In genomic region chr7:12570529-12571461, GRCh38 we compare ENCODE assay signal across 8 cellular contexts. TPM values are rescaled to one million over a fixed set of nuclear protein-coding genes. Genes with fewer than 3 reads are reported as not detected.
DNase-seq lines count a peak whose midpoint lies in the region; ATAC-seq and TF ChIP-seq lines count a peak whose summit lies in the region.

Gene SCIN, plus strand, starts transcription at chr7:12570720. Its CDS starts 67 bp downstream, at chr7:12570787.

- POLR2A ChIA-PET in activated CD4-positive, alpha-beta memory T cell treated with anti-CD3 and anti-CD28 coated beads, Interleukin-2, amount 10 ng/mL, durations not matched to agents 7 days and 5 days (lab: Charles Lee): interaction anchor here (1.0 kb wide), 1 partner anchor 9 kb away, joined by 3 read pairs; no protein-coding TSS in a partner anchor

- ATAC-seq in natural killer cell: peak in 1 of 3 donors; percentile 29
- no peak for ATAC-seq in GM21723 (IDR thresholded peaks at IDR 0.05; ENCODE audit: unreplicated experiment)

- H3K4me1 ChIP-seq in urinary bladder (ENCODE audit: insufficient read depth): no peaks in the 10 kb centered on the region

- peaks cover 42% of the 10 kb centered on the region for H3K27me3 Mint-ChIP-seq in activated CD4-positive, alpha-beta memory T cell treated with anti-CD3 and anti-CD28 coated beads, Interleukin-2, amount 10 ng/mL, durations not matched to agents 7 days and 5 days
- H3K27me3 Mint-ChIP-seq in natural killer cell (ENCODE audit: low read depth in 2 of 2): peaks cover 26 to 46% of the 10 kb centered on the region in 2 donors

- no peaks in the 10 kb centered on the region for H3K36me3 Mint-ChIP-seq in activated CD4-positive, alpha-beta memory T cell treated with anti-CD3 and anti-CD28 coated beads, Interleukin-2, amount 10 ng/mL, durations not matched to agents 7 days and 5 days (ENCODE audit: low read depth)
- H3K36me3 Mint-ChIP-seq in natural killer cell: no peaks in the 10 kb centered on the region

- CTCF ChIA-PET in activated CD4-positive, alpha-beta memory T cell treated with anti-CD3 and anti-CD28 coated beads, Interleukin-2, amount 10 ng/mL, durations not matched to agents 7 days and 5 days (lab: Charles Lee): interaction anchor here (0.9 kb wide), 1 partner anchor 105 kb away, joined by 3 read pairs; no protein-coding TSS in a partner anchor

- no peak within 1 kb of the TSS for H3K27ac ChIP-seq in urinary bladder (ENCODE audit: low read depth)

- peak within 1 kb of the TSS; percentile 71 for H3K4me3 Mint-ChIP-seq in activated CD4-positive, alpha-beta memory T cell treated with anti-CD3 and anti-CD28 coated beads, Interleukin-2, amount 10 ng/mL, durations not matched to agents 7 days and 5 days
- H3K4me3 Mint-ChIP-seq in natural killer cell: peak within 1 kb of the TSS; percentile 63

- intact Hi-C loops in natural killer cell (cut with micrococcal nuclease): no loop called here

- H3K36me3 ChIP-seq in urinary bladder (ENCODE audit: insufficient read depth): no peaks in the 10 kb centered on the region

- no peak within 1 kb of the TSS for H3K27ac Mint-ChIP-seq in activated CD4-positive, alpha-beta memory T cell treated with anti-CD3 and anti-CD28 coated beads, Interleukin-2, amount 10 ng/mL, durations not matched to agents 7 days and 5 days
- no peak within 1 kb of the TSS for H3K27ac Mint-ChIP-seq in natural killer cell

- H3K4me3 ChIP-seq in fibroblast of mammary gland (ENCODE audit: control insufficient read depth, low read depth, low read length) (peak within 1 kb of the TSS; percentile 37), urinary bladder (ENCODE audit: low read depth, low read length) (peak within 1 kb of the TSS; percentile 38)

- TF ChIP-seq CTCF in fibroblast of mammary gland (conservative IDR thresholded peaks at IDR 0.05; ENCODE audit: control insufficient read depth, insufficient read depth, low read depth, low read length) (no peak), natural killer cell (IDR thresholded peaks at IDR 0.05) (no peak)

- H3K9me3 Mint-ChIP-seq in activated CD4-positive, alpha-beta memory T cell treated with anti-CD3 and anti-CD28 coated beads, Interleukin-2, amount 10 ng/mL, durations not matched to agents 7 days and 5 days: no peaks in the 10 kb centered on the region
- no peaks in the 10 kb centered on the region for H3K9me3 Mint-ChIP-seq in natural killer cell

- peaks cover 31% of the 10 kb centered on the region for H3K4me1 Mint-ChIP-seq in activated CD4-positive, alpha-beta memory T cell treated with anti-CD3 and anti-CD28 coated beads, Interleukin-2, amount 10 ng/mL, durations not matched to agents 7 days and 5 days
- H3K4me1 Mint-ChIP-seq in natural killer cell: peaks cover 7 to 13% of the 10 kb centered on the region in 2 donors

- peak; percentile 11 for DNase-seq in stimulated activated CD4-positive, alpha-beta T cell treated with anti-CD3 and anti-CD28 coated beads, Interleukin-12 subunit alpha, Interleukin-12 subunit beta, amount 100 ng/mL, for 4 hours
- no peak for DNase-seq in stimulated activated CD4-positive, alpha-beta T cell treated with anti-CD3 and anti-CD28 coated beads, Interleukin-4, amount 100 ng/mL, for 24 hours
- peak; percentile 46 for DNase-seq in M059J (ENCODE audit: low read depth)
- peak; percentile 42 for DNase-seq in activated CD4-positive, alpha-beta memory T cell treated with anti-CD3 and anti-CD28 coated beads, Interleukin-2, amount 10 ng/mL, durations not matched to agents 7 days and 5 days
- peak; percentile 10 for DNase-seq in fibroblast of mammary gland (ENCODE audit: low read depth)
- DNase-seq in natural killer cell: no peak

- WGBS in urinary bladder: 7% methylated on average over 74 of the region's 74 CpGs

RNA-seq across cellular contexts. Expression of gene SCIN, which starts in this region (rescaled TPM):
- total RNA-seq in M059J (2014; rRNA removed; shearing (Covaris generic)): 0.27 and 0.67 TPM in 2 replicates
- under 1 TPM in 1 of 2 experiments, not detected in 1; 0.23 TPM for total RNA-seq in activated CD4-positive, alpha-beta memory T cell treated with anti-CD3 and anti-CD28 coated beads, Interleukin-2, amount 10 ng/mL, durations not matched to agents 7 days and 5 days
- total RNA-seq in natural killer cell: under 1 TPM in 1 of 3 donors, not detected in 2; 0.08 TPM
- total RNA-seq in urinary bladder: 10.7 TPM
- polyA plus RNA-seq in urinary bladder: 1.3 TPM

Comparison
In these comparisons a context has a peak if more than half of its experiments do, and no peak if none do; other contexts are left out.
1. DNase-seq: peak in stimulated activated CD4-positive, alpha-beta T cell treated with anti-CD3 and anti-CD28 coated beads, Interleukin-12 subunit alpha, Interleukin-12 subunit beta, amount 100 ng/mL, for 4 hours (single experiment) and fibroblast of mammary gland (single experiment); none in stimulated activated CD4-positive, alpha-beta T cell treated with anti-CD3 and anti-CD28 coated beads, Interleukin-4, amount 100 ng/mL, for 24 hours (single experiment) and natural killer cell (single experiment).
2. Peak in DNase-seq in M059J; RNA of the gene not detected or under 1 TPM.
3. Peak in DNase-seq in activated CD4-positive, alpha-beta memory T cell treated with anti-CD3 and anti-CD28 coated beads, Interleukin-2, amount 10 ng/mL, durations not matched to agents 7 days and 5 days; RNA of the gene not detected or under 1 TPM.